ENCODE assay signal across 18 cellular contexts in the genomic region with DNA sequence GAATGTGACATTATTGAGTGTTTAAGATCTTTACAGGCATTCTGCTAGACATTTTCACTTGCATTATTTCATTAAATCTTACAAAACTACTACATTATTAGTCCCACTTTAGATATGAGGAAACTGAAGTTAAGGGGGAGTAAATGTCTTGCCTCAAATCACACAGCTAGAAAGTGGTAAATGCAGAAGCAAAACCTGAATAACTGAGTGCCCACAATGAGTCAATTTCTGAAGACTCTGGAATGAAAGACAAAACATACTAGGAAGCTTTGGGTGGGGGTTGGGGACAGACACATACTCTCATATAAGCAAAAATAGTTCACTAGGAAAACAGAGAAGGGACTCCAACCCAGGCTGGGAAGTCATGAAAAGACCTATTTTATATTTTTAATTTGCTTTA.
"Had no signal": no experiment of that assay in that cellular context is flagged by ENCODE, and none has a peak within 500 bp of the region (broad histone marks: within the 10 kb centered on the region; RNA-seq: fewer than 3 reads in every experiment).

No MANE protein-coding gene starts in this region.

- ATAC-seq: activated CD8-positive, alpha-beta T cell treated with anti-CD3 and anti-CD28 coated beads, Interleukin-2, amount 10 ng/mL, durations not matched to agents 7 days and 5 days; body of pancreas; left cardiac atrium; lower lobe of right lung; right cardiac atrium; stimulated activated naive CD8-positive, alpha-beta T cell treated with anti-CD3 and anti-CD28 coated beads, Interleukin-15, Interleukin-2, amounts not matched to agents 100 U/mL and 50 U/mL, for 24 hours had no signal

- H3K27ac ChIP-seq: adrenal gland, body of pancreas, coronary artery, esophagus squamous epithelium, foreskin keratinocyte, lower lobe of right lung, suprapubic skin had no signal

- H3K9me3 ChIP-seq: adrenal gland, body of pancreas, esophagus squamous epithelium, lower lobe of right lung, suprapubic skin had no signal

- H3K36me3 ChIP-seq: adrenal gland, esophagus squamous epithelium, lower lobe of right lung, suprapubic skin had no signal

- H3K4me3 ChIP-seq: adrenal gland, body of pancreas, coronary artery, esophagus squamous epithelium, lower lobe of right lung, suprapubic skin had no signal

- DNase-seq: activated CD4-positive, alpha-beta T cell treated with anti-CD3 and anti-CD28 coated beads, Interleukin-2, amount 10 ng/mL, durations not matched to agents 24 days and 14 days; activated CD4-positive, CD25-positive, alpha-beta regulatory T cell; activated CD8-positive, alpha-beta memory T cell treated with anti-CD3 and anti-CD28 coated beads, Interleukin-2, amount 50 U/mL, for 4 hours; activated CD8-positive, alpha-beta T cell treated with anti-CD3 and anti-CD28 coated beads, Interleukin-2, amount 10 ng/mL, durations not matched to agents 7 days and 5 days; activated effector memory CD4-positive, alpha-beta T cell treated with anti-CD3 and anti-CD28 coated beads, Interleukin-2, amount 50 U/mL, for 16 hours; activated T-cell treated with anti-CD3 and anti-CD28 coated beads, Interleukin-2, amount 50 U/mL, for 48 hours; adrenal gland; body of pancreas; esophagus squamous epithelium; left cardiac atrium; lower lobe of right lung; nephron progenitor cell; right cardiac atrium; small intestine; stimulated activated naive CD8-positive, alpha-beta T cell treated with anti-CD3 and anti-CD28 coated beads, Interleukin-15, Interleukin-2, amounts not matched to agents 100 U/mL and 50 U/mL, for 24 hours had no signal

- H3K4me1 ChIP-seq: adrenal gland, body of pancreas, esophagus squamous epithelium, lower lobe of right lung, suprapubic skin had no signal

- H3K27me3 ChIP-seq: adrenal gland, body of pancreas, esophagus squamous epithelium, foreskin keratinocyte, suprapubic skin had no signal
